Comparison of ENCODE assay signal across 8 cellular contexts in the genomic region with DNA sequence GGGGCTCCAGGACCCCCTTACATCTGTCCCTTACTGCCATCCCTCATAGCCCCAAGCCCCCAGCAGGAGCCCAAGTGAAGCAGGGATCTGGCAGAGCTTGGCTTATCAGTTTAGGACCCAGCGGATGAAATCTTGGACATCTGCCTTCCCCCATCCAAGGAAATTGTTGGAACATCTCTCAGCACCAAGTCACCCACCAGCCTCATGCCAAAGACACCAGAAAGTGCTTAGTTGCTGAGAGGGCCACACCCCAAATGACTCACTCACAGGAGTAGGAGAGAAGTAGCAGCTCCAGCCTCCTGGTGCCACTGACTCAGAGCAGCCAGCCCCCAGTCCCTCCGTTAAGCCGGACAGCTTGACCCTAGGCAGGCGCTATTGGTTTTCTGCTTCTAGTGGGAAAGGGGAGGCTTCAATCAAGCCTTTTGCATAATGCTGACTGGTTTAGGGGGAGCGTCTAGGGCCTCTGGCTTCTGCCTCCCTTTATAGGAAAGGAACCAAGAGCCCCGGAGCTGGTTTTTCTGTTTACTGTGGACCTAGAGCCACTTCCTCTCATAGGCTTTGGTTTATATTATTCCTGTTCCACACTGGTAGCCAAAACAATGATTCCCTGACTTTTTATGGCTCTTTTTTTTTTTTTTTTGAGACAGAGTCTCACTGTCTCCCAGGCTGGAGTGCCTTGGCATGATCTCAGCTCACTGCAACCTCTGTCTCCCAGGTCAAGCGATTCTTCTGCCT.
DNase-seq lines count a peak whose midpoint lies in the region; ATAC-seq and TF ChIP-seq lines count a peak whose summit lies in the region.

No MANE protein-coding gene starts in this region.

- H3K36me3 ChIP-seq in esophagus squamous epithelium = peaks cover 0 to 8% (median 0%) of the 10 kb centered on the region in 3 donors

- H3K27me3 ChIP-seq in esophagus squamous epithelium = no peaks in the 10 kb centered on the region

- H3K4me1 ChIP-seq in esophagus squamous epithelium = peaks cover 37 to 91% (median 76%) of the 10 kb centered on the region in 3 donors

- no peaks in the 10 kb centered on the region for H3K9me3 Mint-ChIP-seq in osteocyte (ENCODE audit: unreplicated experiment)

- intact Hi-C loops in esophagus squamous epithelium (cut with DNase I) = no loop called here

- peak overlapping the region; percentile 100 for H3K27ac Mint-ChIP-seq in osteocyte (ENCODE audit: unreplicated experiment)

- no peak for TF ChIP-seq CTCF in esophagus squamous epithelium (IDR thresholded peaks at IDR 0.05)
- TF ChIP-seq CTCF in osteocyte (IDR thresholded peaks at IDR 0.05) = no peak

- DNase-seq in GDM1 (lab: John Stamatoyannopoulos, UW) = peak; percentile 36
- DNase-seq in SIG-M5 (lab: John Stamatoyannopoulos, UW) = peak; percentile 69
- peak; percentile 41 for DNase-seq in esophagus squamous epithelium (lab: John Stamatoyannopoulos, UW)
- DNase-seq in osteocyte (ENCODE audit: extremely low spot score, unreplicated experiment) = peak; percentile 94
- DNase-seq in stimulated activated CD4-positive, alpha-beta T cell treated with anti-CD3 and anti-CD28 coated beads, Interleukin-4, amount 100 ng/mL, for 4 hours = no peak
- DNase-seq in NCI-H2081 treated with DMSO at 0.1 percent for 48 hours (lab: John Stamatoyannopoulos, UW) = no peak

- no peaks in the 10 kb centered on the region for H3K27me3 Mint-ChIP-seq in osteocyte (ENCODE audit: unreplicated experiment)

- H3K4me3 Mint-ChIP-seq in osteocyte (ENCODE audit: unreplicated experiment) = peak overlapping the region; percentile 16

- peak in 2 of 4 donors; percentile 29 to 37 for TF ChIP-seq POLR2A in esophagus squamous epithelium (IDR thresholded peaks at IDR 0.05)

- ATAC-seq in GM21526 (IDR thresholded peaks at IDR 0.05; ENCODE audit: low FRiP score, unreplicated experiment) = no peak
- no peak for ATAC-seq in GM19467 (IDR thresholded peaks at IDR 0.05; ENCODE audit: unreplicated experiment)

- peak overlapping the region in 1 of 4 donors; percentile 27 for H3K4me3 ChIP-seq in esophagus squamous epithelium

- WGBS in esophagus squamous epithelium, 2 donors = 22 to 43% methylated on average over 7 of the region's 7 CpGs

- peaks cover 13% of the 10 kb centered on the region for H3K36me3 Mint-ChIP-seq in osteocyte (ENCODE audit: unreplicated experiment)

- H3K27ac ChIP-seq in esophagus squamous epithelium = peak overlapping the region; percentile 74 to 96 (median 91)

- no peaks in the 10 kb centered on the region for H3K9me3 ChIP-seq in esophagus squamous epithelium

- H3K4me1 Mint-ChIP-seq in osteocyte (ENCODE audit: unreplicated experiment) = peaks cover 85% of the 10 kb centered on the region

Comparison
In these comparisons a context has a peak if more than half of its experiments do, and no peak if none do; other contexts are left out.
1. DNase-seq: peak in GDM1 (single experiment), SIG-M5 (single experiment), esophagus squamous epithelium (single experiment) and osteocyte (single experiment); none in stimulated activated CD4-positive, alpha-beta T cell treated with anti-CD3 and anti-CD28 coated beads, Interleukin-4, amount 100 ng/mL, for 4 hours (0 of 2) and NCI-H2081 treated with DMSO at 0.1 percent for 48 hours (single experiment).